ENCODE assay signal across 17 cellular contexts in genomic region chr4:17273047-17273446, GRCh38.
DNase-seq lines count a peak whose midpoint lies in the region; ATAC-seq and TF ChIP-seq lines count a peak whose summit lies in the region.
"Had no signal": no experiment of that assay in that cellular context is flagged by ENCODE, and none has a peak within 500 bp of the region (broad histone marks: within the 10 kb centered on the region; RNA-seq: fewer than 3 reads in every experiment).

No MANE protein-coding gene starts in this region.

- H3K4me3 ChIP-seq in HFF-Myc (replicated peaks; ENCODE audit: low read depth, low read length) (no peak overlapping the region), adipocyte (ENCODE audit: low read length) (no peak overlapping the region)
- H3K4me3 ChIP-seq: PC-9 had no signal

- TF ChIP-seq CTCF in AG09319 (IDR thresholded peaks at IDR 0.05; ENCODE audit: low read depth, low read length): no peak
- TF ChIP-seq CTCF in HFF-Myc (IDR thresholded peaks at IDR 0.05; ENCODE audit: low read depth, low read length, missing control alignments): no peak

- H3K36me3 ChIP-seq in adipocyte (ENCODE audit: control insufficient read depth, insufficient read depth, low read length, severe bottlenecking): no peaks in the 10 kb centered on the region

- H3K4me1 ChIP-seq in adipocyte (ENCODE audit: control insufficient read depth, insufficient read depth, low read length): peaks cover 31% of the 10 kb centered on the region

- ATAC-seq in GM19467 (IDR thresholded peaks at IDR 0.05; ENCODE audit: unreplicated experiment): no peak

- DNase-seq in AG09319 (ENCODE audit: extremely low read depth, low read depth): peak; percentile 40
- peak; percentile 10 for DNase-seq in HFF-Myc (ENCODE audit: extremely low read depth, low read depth)
- DNase-seq in adipocyte (ENCODE audit: low read depth): peak; percentile 81
- DNase-seq in fibroblast of peridontal ligament (ENCODE audit: extremely low read depth): peak; percentile 57
- DNase-seq in cerebellar cortex (ENCODE audit: low spot score): no peak
- DNase-seq in GDM1 (lab: John Stamatoyannopoulos, UW): no peak
- no peak for DNase-seq in cortex of kidney (lab: John Stamatoyannopoulos, UW)
- DNase-seq: AML-193, COR-L47, DMS153, H9, NCI-H187 treated with DMSO at 0.1 percent for 48 hours, NCI-H2171, NCI-H446 treated with DMSO at 0.1 percent for 48 hours, NCI-H82, PC-9 had no signal

- no peaks in the 10 kb centered on the region for H3K27me3 ChIP-seq in adipocyte (replicated peaks; ENCODE audit: control insufficient read depth, insufficient read depth, low read length)

- peak overlapping the region; percentile 22 for H3K9ac ChIP-seq in adipocyte (ENCODE audit: low read length)

- H3K9me3 ChIP-seq in adipocyte (ENCODE audit: control insufficient read depth, low read length): no peaks in the 10 kb centered on the region

Comparison
In these comparisons a context has a peak if more than half of its experiments do, and no peak if none do; other contexts are left out.
1. DNase-seq: peak in AG09319 (single experiment), HFF-Myc (single experiment), adipocyte (single experiment) and fibroblast of peridontal ligament (single experiment); none in cerebellar cortex (single experiment), GDM1 (single experiment) and cortex of kidney (single experiment).